14 cellular contexts compared by ENCODE assay signal in the genomic region with DNA sequence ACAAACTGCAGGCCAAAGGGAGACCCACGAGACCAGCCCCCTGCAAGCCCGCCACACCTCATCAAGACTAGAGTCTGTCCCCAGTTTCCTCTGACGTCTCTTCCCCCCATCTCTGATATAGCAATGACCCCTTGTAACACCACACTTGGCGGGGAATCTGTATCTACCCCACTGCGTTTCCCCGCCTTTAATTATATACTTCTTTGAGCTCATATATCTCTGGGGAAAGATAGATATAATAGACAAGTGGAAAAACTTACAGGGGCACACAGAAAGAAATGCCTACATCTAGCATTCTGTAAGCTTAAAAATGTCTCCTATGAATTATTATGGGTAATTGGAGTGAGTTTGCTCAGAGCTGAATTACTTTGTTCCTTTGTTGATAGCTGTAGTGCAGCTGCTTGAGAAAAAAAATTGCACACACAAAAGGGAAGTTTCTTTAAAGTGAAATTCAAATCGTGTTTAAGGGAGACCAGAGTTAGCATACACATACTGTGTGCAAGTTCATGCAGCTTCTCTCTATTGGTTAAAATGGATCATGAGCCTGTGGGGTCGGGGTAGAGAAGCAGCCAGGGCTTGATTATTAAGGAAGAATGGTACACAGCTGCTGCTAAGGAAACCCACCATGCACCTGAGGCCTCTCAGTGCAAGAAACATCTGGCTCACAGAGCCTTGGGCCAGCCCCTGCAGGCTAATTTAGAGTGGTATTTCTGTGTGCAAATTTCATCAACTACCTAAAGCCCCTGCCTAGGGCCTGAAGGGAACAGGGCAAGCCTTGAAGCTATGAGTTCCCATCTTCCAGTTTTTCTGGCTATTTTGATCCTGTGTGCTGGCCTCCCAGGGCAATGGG.
"Had no signal": no experiment of that assay in that cellular context is flagged by ENCODE, and none has a peak within 500 bp of the region (broad histone marks: within the 10 kb centered on the region; RNA-seq: fewer than 3 reads in every experiment).

No MANE protein-coding gene starts in this region.

- ATAC-seq: activated CD8-positive, alpha-beta T cell treated with anti-CD3 and anti-CD28 coated beads, Interleukin-2, amount 10 ng/mL, durations not matched to agents 7 days and 5 days had no signal

- H3K4me1 ChIP-seq: colonic mucosa, tibial nerve had no signal

- DNase-seq: activated CD4-positive, alpha-beta T cell treated with anti-CD3 and anti-CD28 coated beads for 48 hours; activated CD8-positive, alpha-beta memory T cell treated with anti-CD3 and anti-CD28 coated beads, Interleukin-2, amount 50 U/mL, for 48 hours; activated CD8-positive, alpha-beta T cell treated with anti-CD3 and anti-CD28 coated beads, Interleukin-2, amount 10 ng/mL, durations not matched to agents 7 days and 5 days; colonic mucosa; effector CD4-positive, alpha-beta T cell; mesendoderm; T-helper 1 cell had no signal

- H3K36me3 ChIP-seq: colonic mucosa, gastrocnemius medialis had no signal

- H3K4me3 Mint-ChIP-seq: activated CD8-positive, alpha-beta T cell treated with anti-CD3 and anti-CD28 coated beads, Interleukin-2, amount 10 ng/mL, durations not matched to agents 7 days and 5 days; neural crest cell had no signal

- H3K27ac ChIP-seq: colonic mucosa, gastrocnemius medialis, parathyroid adenoma, tibial nerve, VCaP had no signal

- H3K27me3 ChIP-seq: colonic mucosa, gastrocnemius medialis, right atrium auricular region, tibial nerve had no signal

- H3K9me3 Mint-ChIP-seq: neural crest cell had no signal

- H3K9me3 ChIP-seq: colonic mucosa, gastrocnemius medialis, right atrium auricular region, tibial nerve had no signal

- H3K4me3 ChIP-seq: colonic mucosa, gastrocnemius medialis, right atrium auricular region, smooth muscle cell, tibial nerve had no signal
